In the genomic region with DNA sequence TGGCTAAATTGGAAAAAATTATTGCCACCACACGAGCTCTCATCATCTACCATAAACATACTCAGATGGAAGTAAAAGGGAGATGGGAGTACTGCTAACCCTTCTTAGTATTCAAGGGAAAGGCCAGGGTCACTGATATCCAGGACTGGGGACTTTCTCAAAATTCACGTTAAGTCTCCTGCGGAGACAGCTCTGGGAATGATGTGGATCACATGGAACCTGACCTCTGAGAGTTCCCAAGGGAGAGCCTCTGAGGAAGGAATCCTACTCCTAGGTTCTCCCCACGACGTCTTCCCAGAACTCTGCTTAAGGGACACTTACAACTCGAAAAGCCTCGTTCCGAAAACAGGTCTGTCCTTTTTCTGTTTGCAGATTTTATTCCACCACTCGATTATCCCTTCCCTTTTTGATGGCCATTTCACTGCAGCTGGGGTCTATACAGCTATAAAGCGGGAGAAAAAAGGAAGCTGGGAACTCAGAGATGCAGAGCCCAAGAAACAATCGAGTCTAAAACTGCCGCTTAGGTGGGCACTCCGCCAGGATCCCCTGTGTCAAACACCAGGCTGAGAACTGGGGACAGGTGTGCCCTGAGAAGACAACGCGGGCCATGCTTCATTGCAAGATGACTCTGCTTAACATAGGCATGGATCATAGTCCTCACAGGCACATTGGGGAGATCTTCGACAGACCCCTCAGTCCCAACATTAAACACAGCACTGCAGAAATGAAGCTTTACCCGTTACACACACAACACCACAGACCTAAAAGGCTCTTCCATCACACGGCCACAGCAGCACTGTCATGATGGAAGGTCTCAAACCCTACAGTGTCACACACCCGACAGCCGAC, we compare ENCODE assay signal across 8 cellular contexts. TPM values are rescaled to one million over a fixed set of nuclear protein-coding genes. Genes with fewer than 3 reads are reported as not detected.
DNase-seq lines count a peak whose midpoint lies in the region; TF ChIP-seq lines count a peak whose summit lies in the region.

No MANE protein-coding gene starts in this region.

- H3K9me3 ChIP-seq in sigmoid colon: peaks cover 0 to 5% (median 2%) of the 10 kb centered on the region in 4 donors

- peak overlapping the region; percentile 64 to 83 (median 78) for H3K4me3 ChIP-seq in sigmoid colon

- no peak for TF ChIP-seq CTCF in sigmoid colon (IDR thresholded peaks at IDR 0.05)

- peak overlapping the region; percentile 98 for H3K27ac Mint-ChIP-seq in activated naive CD8-positive, alpha-beta T cell

- H3K9me3 Mint-ChIP-seq in activated naive CD8-positive, alpha-beta T cell (ENCODE audit: low read depth): peaks cover 15% of the 10 kb centered on the region

- H3K4me1 Mint-ChIP-seq in activated naive CD8-positive, alpha-beta T cell (ENCODE audit: low read depth): peaks cover 34% of the 10 kb centered on the region

- H3K27ac ChIP-seq in sigmoid colon: peak overlapping the region; percentile 71 to 77 (median 76)

- peak overlapping the region; percentile 99 for H3K4me3 Mint-ChIP-seq in activated naive CD8-positive, alpha-beta T cell

- H3K36me3 Mint-ChIP-seq in activated naive CD8-positive, alpha-beta T cell: peaks cover 34% of the 10 kb centered on the region

- intact Hi-C loops in sigmoid colon (cut with DNase I): loop anchor here (1.0 to 5.0 kb wide), 3 partner anchors 20 to 163 kb away; a partner anchor contains a TSS

- TF ChIP-seq POLR2A in sigmoid colon (IDR thresholded peaks at IDR 0.05): no peak

- H3K27me3 Mint-ChIP-seq in activated naive CD8-positive, alpha-beta T cell: no peaks in the 10 kb centered on the region

- TF ChIP-seq EP300 in sigmoid colon (IDR thresholded peaks at IDR 0.05): no peak

- peak; percentile 57 for DNase-seq in DMS 273 (lab: John Stamatoyannopoulos, UW; ENCODE audit: unreplicated experiment)
- no peak for DNase-seq in DMS 273 treated with DMSO at 0.1 percent for 48 hours (lab: John Stamatoyannopoulos, UW)
- DNase-seq in HuH-7.5 (ENCODE audit: low spot score): peak; percentile 12
- peak; percentile 8 for DNase-seq in hepatic stellate cell (ENCODE audit: low spot score)
- DNase-seq in sigmoid colon: no peak
- DNase-seq in hippocampal formation (lab: John Stamatoyannopoulos, UW): no peak
- DNase-seq in cerebellar nuclear complex (lab: John Stamatoyannopoulos, UW): no peak

- no peaks in the 10 kb centered on the region for H3K27me3 ChIP-seq in sigmoid colon

- H3K4me1 ChIP-seq in sigmoid colon: peaks cover 0 to 22% (median 17%) of the 10 kb centered on the region in 4 donors

- 12 to 16% methylated on average over 20 of the region's 20 CpGs for WGBS in sigmoid colon, 2 donors

- peaks cover 0 to 24% (median 12%) of the 10 kb centered on the region in 4 donors for H3K36me3 ChIP-seq in sigmoid colon

RNA-seq across cellular contexts. Expression of a gene that starts 0.8 kb away (rescaled TPM):
- 10 to 100 TPM in 2 of 4 donors, 1 to 10 TPM in 2; 7.2 to 13.9 (median 11.0) TPM for total RNA-seq in sigmoid colon
- polyA plus RNA-seq in sigmoid colon: 1 to 10 TPM; 1.2 to 2.3 (median 2.1) TPM

RNA-seq across cellular contexts. Expression of a gene that starts 20.0 kb away (rescaled TPM):
- total RNA-seq in sigmoid colon: 10 to 100 TPM in 2 of 4 donors, 1 to 10 TPM in 2; 6.6 to 11.1 (median 9.4) TPM
- 1 to 10 TPM in 2 of 3 donors, under 1 TPM in 1; 0.92 to 3.6 (median 3.5) TPM for polyA plus RNA-seq in sigmoid colon

Comparison
In these comparisons a context has a peak if more than half of its experiments do, and no peak if none do; other contexts are left out.
1. DNase-seq: peak in DMS 273 (single experiment), HuH-7.5 (single experiment) and hepatic stellate cell (single experiment); none in DMS 273 treated with DMSO at 0.1 percent for 48 hours (single experiment), sigmoid colon (single experiment), hippocampal formation (0 of 2) and cerebellar nuclear complex (0 of 2).